In genomic region chr12:46342562-46343033, GRCh38 we compare ENCODE assay signal across 1 cellular context.
TF ChIP-seq lines count a peak whose summit lies in the region.

No MANE protein-coding gene starts in this region.

TF ChIP-seq in K562, 482 proteins besides CTCF, POLR2A, EP300 and RAD21 (continued from another document):
- TF ChIP-seq NKRF (IDR thresholded peaks at IDR 0.05; ENCODE audit: borderline replicate concordance) (no peak), AFF4 (CRISPR knock-in tag; IDR thresholded peaks at IDR 0.05) (no peak), ZNF224 (CRISPR knock-in tag; IDR thresholded peaks at IDR 0.05) (no peak), MEF2D (tag; conservative IDR thresholded peaks at IDR 0.05; ENCODE audit: low read depth) (no peak), USF1 (CRISPR knock-in tag; IDR thresholded peaks at IDR 0.05) (no peak), ZNF318 (IDR thresholded peaks at IDR 0.05; ENCODE audit: borderline replicate concordance in 1 of 2, low read depth in 1 of 2) (no peak), ZNF347 (CRISPR knock-in tag; IDR thresholded peaks at IDR 0.05; ENCODE audit: low read depth) (no peak)
